In genomic region chr9:127735530-127736176, GRCh38 we compare ENCODE assay signal across 7 cellular contexts. TPM values are rescaled to one million over a fixed set of nuclear protein-coding genes. Genes with fewer than 3 reads are reported as not detected.
A peak's percentile ranks its signal among the peaks of the same experiment; 100 is the strongest.
DNase-seq lines count a peak whose midpoint lies in the region; ATAC-seq and TF ChIP-seq lines count a peak whose summit lies in the region.

No MANE protein-coding gene starts in this region.

- peak; percentile 6 for ATAC-seq in GM19351 (IDR thresholded peaks at IDR 0.05; ENCODE audit: unreplicated experiment)
- peak; percentile 1 for ATAC-seq in HG03139 (IDR thresholded peaks at IDR 0.05; ENCODE audit: unreplicated experiment)

- H3K27me3 ChIP-seq in skeletal muscle satellite cell (ENCODE audit: control insufficient read depth, insufficient read depth, low read length) = peaks cover 11% of the 10 kb centered on the region

- DNase-seq in cerebellum (ENCODE audit: low spot score) = peak; percentile 14
- DNase-seq in GM10248 (ENCODE audit: extremely low spot score) = no peak
- DNase-seq in stimulated activated CD4-positive, alpha-beta T cell treated with anti-CD3 and anti-CD28 coated beads, Interleukin-4, amount 100 ng/mL, for 1 hour = no peak
- no peak for DNase-seq in hepatic stellate cell (ENCODE audit: low spot score)

- POLR2A ChIA-PET in GM10248 (lab: Yijun Ruan, JAX) = interaction anchor here (0.6 to 1.4 kb wide), 4 partner anchors 30 to 204 kb away, joined by 3 to 5 read pairs (median 3); partner anchors contain the start of gene ST6GALNAC4

- peak overlapping the region; percentile 23 for H3K4me2 ChIP-seq in skeletal muscle satellite cell (ENCODE audit: low read length)

- H3K4me3 ChIP-seq in skeletal muscle satellite cell (ENCODE audit: low read length) = no peak overlapping the region

- CTCF ChIA-PET in GM10248 (lab: Yijun Ruan, JAX) = interaction anchor here (0.9 to 3.6 kb wide), 50 partner anchors 9 to 235 kb away, joined by 3 to 62 read pairs (median 6); partner anchors contain the start of genes CDK9, CFAP157, FPGS and PTRH1

- no peak for TF ChIP-seq CTCF in GM10248 (IDR thresholded peaks at IDR 0.05; ENCODE audit: control extremely low read depth, extremely low read depth, low read depth, missing control alignments)

- no peak overlapping the region for H3K9ac ChIP-seq in skeletal muscle satellite cell (ENCODE audit: low read depth, low read length)

- no peaks in the 10 kb centered on the region for H3K9me3 ChIP-seq in skeletal muscle satellite cell (replicated peaks; ENCODE audit: low read length)

- peaks cover 19% of the 10 kb centered on the region for H3K4me1 ChIP-seq in skeletal muscle satellite cell (ENCODE audit: control insufficient read depth, insufficient read depth, low read length)

- no peaks in the 10 kb centered on the region for H3K36me3 ChIP-seq in skeletal muscle satellite cell (ENCODE audit: insufficient read depth, low read length)

RNA-seq across cellular contexts. Expression of gene TOR2A, which starts 0.6 kb away (rescaled TPM):
- 8.3 TPM for total RNA-seq in cerebellum
- total RNA-seq in skeletal muscle satellite cell (2012; rRNA removed) = 3.3 and 3.8 TPM in 2 replicates

RNA-seq across cellular contexts. Expression of gene TTC16, which starts 19.8 kb away (rescaled TPM):
- total RNA-seq in cerebellum = not detected
- total RNA-seq in skeletal muscle satellite cell (2012; rRNA removed) = not detected in 2 replicates

RNA-seq across cellular contexts. Expression of gene PTRH1, which starts 20.2 kb away (rescaled TPM):
- 9.8 TPM for total RNA-seq in cerebellum
- total RNA-seq in skeletal muscle satellite cell (2012; rRNA removed) = 33.6 and 38.0 TPM in 2 replicates

RNA-seq across cellular contexts. Expression of gene CFAP157, which starts 28.9 kb away (rescaled TPM):
- 0.27 TPM for total RNA-seq in cerebellum
- total RNA-seq in skeletal muscle satellite cell (2012; rRNA removed) = not detected in 2 replicates

RNA-seq across cellular contexts. Expression of gene SH2D3C, which starts 42.8 kb away (rescaled TPM):
- total RNA-seq in cerebellum = 8.5 TPM
- total RNA-seq in skeletal muscle satellite cell (2012; rRNA removed) = 0.25 TPM in 1 of 2 replicates, not detected in the other
